ENCODE assay signal across 14 cellular contexts in the genomic region with DNA sequence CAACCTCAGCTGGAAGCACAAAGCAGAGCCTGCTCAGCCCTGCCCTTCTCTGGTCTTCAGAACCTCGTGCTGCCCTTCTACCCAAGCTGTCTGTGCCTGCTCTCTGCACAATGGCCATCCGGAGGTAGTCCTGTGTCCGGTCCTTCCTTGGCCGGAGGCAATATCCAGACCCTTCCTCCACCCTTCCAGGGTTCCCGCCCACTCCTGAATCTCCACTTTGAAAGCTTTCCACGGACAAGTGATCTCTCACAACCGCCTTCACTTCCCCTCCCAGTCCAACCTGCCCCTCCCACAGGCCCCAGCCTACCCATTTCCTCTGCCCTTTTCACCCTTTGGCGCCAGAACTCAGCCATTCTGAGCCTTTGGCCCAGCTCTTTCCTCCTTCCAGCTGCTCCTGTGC.
DNase-seq lines count a peak whose midpoint lies in the region; ATAC-seq and TF ChIP-seq lines count a peak whose summit lies in the region.
"Had no signal": no experiment of that assay in that cellular context is flagged by ENCODE, and none has a peak within 500 bp of the region (broad histone marks: within the 10 kb centered on the region; RNA-seq: fewer than 3 reads in every experiment).

No MANE protein-coding gene starts in this region.

- H3K4me1 Mint-ChIP-seq in neural progenitor cell = peaks cover 65% of the 10 kb centered on the region
- H3K4me1 Mint-ChIP-seq in Caco-2 (ENCODE audit: low read depth, unreplicated experiment) = no peaks in the 10 kb centered on the region
- peaks cover 0 to 17% of the 10 kb centered on the region in 2 donors for H3K4me1 Mint-ChIP-seq in natural killer cell

- peak; percentile 45 to 84 (median 70) for ATAC-seq in heart left ventricle
- no peak for ATAC-seq in natural killer cell

- no TSS peak for BruUV-seq in Caco-2 (replicated peaks; lab: Mats Ljungman, UMichigan)

- H3K9me3 ChIP-seq in Peyer's patch = no peaks in the 10 kb centered on the region
- H3K9me3 ChIP-seq in heart left ventricle = no peaks in the 10 kb centered on the region
- H3K9me3 ChIP-seq in neural progenitor cell (ENCODE audit: low read depth) = no peaks in the 10 kb centered on the region
- H3K9me3 ChIP-seq in Caco-2 = no peaks in the 10 kb centered on the region
- no peaks in the 10 kb centered on the region for H3K9me3 ChIP-seq in smooth muscle cell (replicated peaks; ENCODE audit: low read depth)

- H3K27ac ChIP-seq in Peyer's patch (peak overlapping the region in 3 of 4 donors; percentile 56 to 93 (median 82)), heart left ventricle (peak overlapping the region in 10 of 12 donors; percentile 5 to 76 (median 58)), neural progenitor cell (no peak overlapping the region), smooth muscle cell (ENCODE audit: low read depth) (no peak overlapping the region)

- H3K4me3 ChIP-seq in Peyer's patch = no peak overlapping the region
- no peak overlapping the region for H3K4me3 ChIP-seq in heart left ventricle
- H3K4me3 ChIP-seq in neural progenitor cell = no peak overlapping the region
- H3K4me3 ChIP-seq in Caco-2 (ENCODE audit: low read depth, low read length) = no peak overlapping the region
- no peak overlapping the region for H3K4me3 ChIP-seq in smooth muscle cell

- H3K36me3 Mint-ChIP-seq in neural progenitor cell (no peaks in the 10 kb centered on the region), Caco-2 (ENCODE audit: insufficient read depth, unreplicated experiment) (no peaks in the 10 kb centered on the region), natural killer cell (no peaks in the 10 kb centered on the region)
- H3K36me3 Mint-ChIP-seq: activated naive CD8-positive, alpha-beta T cell; CD4-positive, alpha-beta memory T cell had no signal

- DNase-seq in HT-29 (ENCODE audit: low spot score) (peak; percentile 66), Peyer's patch (peak in 2 of 3 donors; percentile 71 to 80), heart left ventricle (peak in 4 of 5 donors; percentile 56 to 74 (median 67)), neural progenitor cell (ENCODE audit: low spot score) (no peak), Caco-2 (no peak), smooth muscle cell (lab: John Stamatoyannopoulos, UW; ENCODE audit: unreplicated experiment) (no peak), natural killer cell (no peak)
- DNase-seq: CD4-positive, alpha-beta memory T cell; dermis blood vessel endothelial cell; foreskin melanocyte; NCI-H1105 treated with DMSO at 0.1 percent for 48 hours; stimulated activated CD4-positive, alpha-beta T cell treated with anti-CD3 and anti-CD28 coated beads, Interleukin-4, amount 100 ng/mL, for 1 hour; stimulated activated naive CD4-positive, alpha-beta T cell had no signal

- H4K20me1 ChIP-seq in neural progenitor cell (ENCODE audit: low read depth) (no peaks in the 10 kb centered on the region), smooth muscle cell (ENCODE audit: low read depth) (no peaks in the 10 kb centered on the region)

- H3K4me3 Mint-ChIP-seq in neural progenitor cell (no peak overlapping the region), Caco-2 (ENCODE audit: unreplicated experiment) (no peak overlapping the region), natural killer cell (no peak overlapping the region)
- H3K4me3 Mint-ChIP-seq: activated naive CD8-positive, alpha-beta T cell had no signal

- CTCF ChIA-PET in Caco-2 (lab: Charles Lee) = no interaction called here

- H3K4me1 ChIP-seq in Peyer's patch = peaks cover 0 to 54% (median 9%) of the 10 kb centered on the region in 4 donors
- H3K4me1 ChIP-seq in heart left ventricle = peaks cover 2 to 50% (median 30%) of the 10 kb centered on the region in 12 donors
- peaks cover 36% of the 10 kb centered on the region for H3K4me1 ChIP-seq in neural progenitor cell
- H3K4me1 ChIP-seq in Caco-2 = no peaks in the 10 kb centered on the region
- peaks cover 7% of the 10 kb centered on the region for H3K4me1 ChIP-seq in smooth muscle cell (ENCODE audit: low read depth)

- peak overlapping the region; percentile 89 for H3K27ac Mint-ChIP-seq in neural progenitor cell
- H3K27ac Mint-ChIP-seq in Caco-2 (ENCODE audit: unreplicated experiment) = no peak overlapping the region
- H3K27ac Mint-ChIP-seq in natural killer cell = no peak overlapping the region
- H3K27ac Mint-ChIP-seq: activated naive CD8-positive, alpha-beta T cell had no signal

- H3K27me3 ChIP-seq in Peyer's patch = no peaks in the 10 kb centered on the region
- H3K27me3 ChIP-seq in heart left ventricle = no peaks in the 10 kb centered on the region
- H3K27me3 ChIP-seq in neural progenitor cell = peaks cover 5% of the 10 kb centered on the region
- H3K27me3 ChIP-seq in Caco-2 (replicated peaks; ENCODE audit: control insufficient read depth, insufficient read depth, low read length) = no peaks in the 10 kb centered on the region
- H3K27me3 ChIP-seq in smooth muscle cell (ENCODE audit: low read depth) = no peaks in the 10 kb centered on the region

- no peak for TF ChIP-seq POLR2A in Peyer's patch (IDR thresholded peaks at IDR 0.05)
- TF ChIP-seq POLR2A in heart left ventricle (IDR thresholded peaks at IDR 0.05) = peak in 1 of 2 donors; percentile 11

- no peaks in the 10 kb centered on the region for H3K9me3 Mint-ChIP-seq in neural progenitor cell
- H3K9me3 Mint-ChIP-seq in Caco-2 (ENCODE audit: unreplicated experiment) = no peaks in the 10 kb centered on the region
- H3K9me3 Mint-ChIP-seq in natural killer cell = no peaks in the 10 kb centered on the region
- H3K9me3 Mint-ChIP-seq: CD4-positive, alpha-beta memory T cell had no signal

- no peak for TF ChIP-seq CTCF in Peyer's patch (IDR thresholded peaks at IDR 0.05)
- TF ChIP-seq CTCF in heart left ventricle (IDR thresholded peaks at IDR 0.05) = no peak
- TF ChIP-seq CTCF in neural progenitor cell (IDR thresholded peaks at IDR 0.05) = no peak
- no peak for TF ChIP-seq CTCF in Caco-2 (IDR thresholded peaks at IDR 0.05; ENCODE audit: insufficient read depth in 1 of 2, low read depth in 1 of 2, low read length in 1 of 2, severe bottlenecking in 1 of 2, unreplicated experiment in 1 of 2)
- no peak for TF ChIP-seq CTCF in smooth muscle cell (IDR thresholded peaks at IDR 0.05; ENCODE audit: borderline replicate concordance, insufficient read depth, poor library complexity, severe bottlenecking)
- no peak for TF ChIP-seq CTCF in natural killer cell (IDR thresholded peaks at IDR 0.05)

- H3K4me2 ChIP-seq in neural progenitor cell (no peak overlapping the region), smooth muscle cell (no peak overlapping the region)

- H3K36me3 ChIP-seq in Peyer's patch = no peaks in the 10 kb centered on the region
- H3K36me3 ChIP-seq in heart left ventricle = no peaks in the 10 kb centered on the region
- H3K36me3 ChIP-seq in neural progenitor cell = no peaks in the 10 kb centered on the region
- no peaks in the 10 kb centered on the region for H3K36me3 ChIP-seq in Caco-2 (ENCODE audit: control insufficient read depth, insufficient read depth, low read length)
- H3K36me3 ChIP-seq in smooth muscle cell (ENCODE audit: low read depth) = no peaks in the 10 kb centered on the region

- H3K9ac ChIP-seq in neural progenitor cell (no peak overlapping the region), smooth muscle cell (ENCODE audit: low read depth) (no peak overlapping the region)

- H3K27me3 Mint-ChIP-seq in neural progenitor cell (ENCODE audit: insufficient read depth, low read depth) = peaks cover 17% of the 10 kb centered on the region
- no peaks in the 10 kb centered on the region for H3K27me3 Mint-ChIP-seq in Caco-2 (ENCODE audit: insufficient read depth, unreplicated experiment)
- H3K27me3 Mint-ChIP-seq in natural killer cell (ENCODE audit: low read depth in 2 of 2) = peaks cover 4 to 12% of the 10 kb centered on the region in 2 donors
- H3K27me3 Mint-ChIP-seq: CD4-positive, alpha-beta memory T cell had no signal

- H3K79me2 ChIP-seq in neural progenitor cell (ENCODE audit: low read depth) = no peaks in the 10 kb centered on the region
- H3K79me2 ChIP-seq in smooth muscle cell (ENCODE audit: low read depth) = no peaks in the 10 kb centered on the region

- intact Hi-C loops in heart left ventricle (cut with DNase I) (loop anchor here in 3 of 10 donors (10.0 kb wide), 3 partner anchors 132 to 278 kb away; a partner anchor contains a TSS), Caco-2 (cut with micrococcal nuclease; ENCODE audit: unreplicated experiment) (no loop called here), natural killer cell (cut with micrococcal nuclease) (no loop called here)

- H3F3A ChIP-seq in neural progenitor cell (ENCODE audit: low read depth) (peaks cover 15% of the 10 kb centered on the region), smooth muscle cell (ENCODE audit: low read depth) (peaks cover 8% of the 10 kb centered on the region)

- 50 to 77% (median 57%) methylated on average over 8 of the region's 8 CpGs for WGBS in heart left ventricle, 4 donors
- 88% methylated on average over 8 of the region's 8 CpGs for WGBS in smooth muscle cell (ENCODE audit: low lambda C conversion rate)

- POLR2A ChIA-PET in Caco-2 (lab: Charles Lee) = no interaction called here

- H2AFZ ChIP-seq in neural progenitor cell (replicated peaks) (no peak overlapping the region), smooth muscle cell (ENCODE audit: low read depth) (no peak overlapping the region)

Comparison
In these comparisons a context has a peak if more than half of its experiments do, and no peak if none do; other contexts are left out.
1. DNase-seq: peak in HT-29 (single experiment), Peyer's patch (2 of 3) and heart left ventricle (4 of 5); none in neural progenitor cell (single experiment), Caco-2 (0 of 2), smooth muscle cell (single experiment) and natural killer cell (single experiment).
2. H3K27ac ChIP-seq: peak in Peyer's patch (3 of 4) and heart left ventricle (10 of 12); none in neural progenitor cell (single experiment) and smooth muscle cell (single experiment).
3. ATAC-seq: peak in heart left ventricle (4 of 4); none in natural killer cell (0 of 3).